In genomic region chr5:75931175-75931574, GRCh38 we compare ENCODE assay signal across 7 cellular contexts.
"Had no signal": no experiment of that assay in that cellular context is flagged by ENCODE, and none has a peak within 500 bp of the region (broad histone marks: within the 10 kb centered on the region; RNA-seq: fewer than 3 reads in every experiment).

No MANE protein-coding gene starts in this region.

- H3K4me1 Mint-ChIP-seq: IgD-negative memory B cell had no signal

- DNase-seq: IMR-90, KBM-7, KG1 had no signal

- H3K27ac ChIP-seq: HL-60, KMS-11 had no signal

- H3K4me2 ChIP-seq: KMS-11 had no signal

- H3K36me3 Mint-ChIP-seq: IgD-negative memory B cell had no signal

- FAIRE-seq: HTR-8/SVneo had no signal

- H3K27ac Mint-ChIP-seq: IgD-negative memory B cell had no signal

- H3K9ac ChIP-seq: KMS-11 had no signal

- H3K4me3 Mint-ChIP-seq: IgD-negative memory B cell had no signal
